24 cellular contexts compared by ENCODE assay signal in genomic region chr7:115005241-115005640, GRCh38.
DNase-seq lines count a peak whose midpoint lies in the region; ATAC-seq, FAIRE-seq and TF ChIP-seq lines count a peak whose summit lies in the region.
"Had no signal": no experiment of that assay in that cellular context is flagged by ENCODE, and none has a peak within 500 bp of the region (broad histone marks: within the 10 kb centered on the region; RNA-seq: fewer than 3 reads in every experiment).

No MANE protein-coding gene starts in this region.

- intact Hi-C loops in CD4-positive, alpha-beta memory T cell (cut with micrococcal nuclease): loop anchor here (5.0 kb wide), 1 partner anchor 138 kb away; no protein-coding TSS in a partner anchor
- intact Hi-C loops in mucosa of descending colon (cut with DNase I, micrococcal nuclease): no loop called here

- H3K27me3 ChIP-seq in CD4-positive, alpha-beta memory T cell (ENCODE audit: insufficient read depth, low read length): no peaks in the 10 kb centered on the region
- no peaks in the 10 kb centered on the region for H3K27me3 ChIP-seq in upper lobe of left lung
- H3K27me3 ChIP-seq: MG63, sigmoid colon had no signal

- no peak for TF ChIP-seq RAD21 in A549 (conservative IDR thresholded peaks at IDR 0.05 in 1 of 2, IDR thresholded peaks at IDR 0.05 in 1 of 2)

- H3K4me3 ChIP-seq in A549 (no peak overlapping the region), upper lobe of left lung (no peak overlapping the region), mucosa of descending colon (no peak overlapping the region)
- H3K4me3 ChIP-seq in CD4-positive, alpha-beta memory T cell (ENCODE audit: low read length in 2 of 2): no peak overlapping the region
- H3K4me3 ChIP-seq: K562, lower lobe of right lung, MG63, sigmoid colon had no signal

- no peaks in the 10 kb centered on the region for H3K9me3 ChIP-seq in A549
- no peaks in the 10 kb centered on the region for H3K9me3 ChIP-seq in CD4-positive, alpha-beta memory T cell (ENCODE audit: control insufficient read depth in 1 of 2, low read length in 2 of 2)
- H3K9me3 ChIP-seq in upper lobe of left lung: no peaks in the 10 kb centered on the region
- no peaks in the 10 kb centered on the region for H3K9me3 ChIP-seq in mucosa of descending colon
- H3K9me3 ChIP-seq: lower lobe of right lung, MG63, sigmoid colon had no signal

- peaks cover 78 to 95% (median 85%) of the 10 kb centered on the region in 4 donors for H3K4me1 Mint-ChIP-seq in CD4-positive, alpha-beta memory T cell

- POLR2A ChIA-PET in A549 (lab: Yijun Ruan, JAX): no interaction called here
- POLR2A ChIA-PET in CD4-positive, alpha-beta memory T cell (lab: Charles Lee; ENCODE audit: partially characterized antibody): interaction anchor here (0.7 kb wide), 1 partner anchor 17 kb away, joined by 3 read pairs; no protein-coding TSS in a partner anchor

- no peaks in the 10 kb centered on the region for H3K36me3 ChIP-seq in CD4-positive, alpha-beta memory T cell (ENCODE audit: insufficient read depth, low read length)
- H3K36me3 ChIP-seq in upper lobe of left lung (no peaks in the 10 kb centered on the region), mucosa of descending colon (ENCODE audit: low read depth) (no peaks in the 10 kb centered on the region)
- H3K36me3 ChIP-seq: lower lobe of right lung, MG63, sigmoid colon had no signal

- ATAC-seq in A549: no peak
- no peak for ATAC-seq in upper lobe of left lung (ENCODE audit: low FRiP score in 2 of 2)
- no peak for ATAC-seq in mucosa of descending colon
- ATAC-seq: activated CD8-positive, alpha-beta T cell treated with anti-CD3 and anti-CD28 coated beads, Interleukin-2, amount 10 ng/mL, durations not matched to agents 7 days and 5 days; K562; lower lobe of right lung had no signal

- DNase-seq in A549 (ENCODE audit: low read depth in 1 of 2, low spot score in 1 of 2) (no peak), NCI-H446 (lab: John Stamatoyannopoulos, UW) (peak; percentile 13 to 19), kidney glomerular epithelial cell (lab: John Stamatoyannopoulos, UW) (peak; percentile 11), NCI-H2196 treated with DMSO at 0.1 percent for 48 hours (lab: John Stamatoyannopoulos, UW; ENCODE audit: unreplicated experiment) (no peak), upper lobe of left lung (no peak), NCI-H2196 (lab: John Stamatoyannopoulos, UW; ENCODE audit: unreplicated experiment) (no peak), mucosa of descending colon (no peak)
- no peak for DNase-seq in CD4-positive, alpha-beta memory T cell
- DNase-seq: activated CD4-positive, CD25-positive, alpha-beta regulatory T cell; activated CD8-positive, alpha-beta T cell treated with anti-CD3 and anti-CD28 coated beads, Interleukin-2, amount 10 ng/mL, durations not matched to agents 7 days and 5 days; activated naive CD4-positive, alpha-beta T cell; activated T-cell treated with anti-CD3 and anti-CD28 coated beads, Interleukin-2, amount 50 U/mL, for 24 hours; anterior cingulate cortex; GDM1; lower lobe of right lung; MG63; NCI-H1436; SHP77; sigmoid colon; trophoblast cell had no signal

- no peaks in the 10 kb centered on the region for H3K9me3 Mint-ChIP-seq in CD4-positive, alpha-beta memory T cell
- H3K9me3 Mint-ChIP-seq: activated T-cell treated with anti-CD3 and anti-CD28 coated beads, Interleukin-2, amount 50 U/mL, for 24 hours; dendritic cell treated with granulocyte-macrophage colony-stimulating factor and Interleukin-4, amounts not matched to agents 40 ng/mL and 50 ng/mL, for 4 days had no signal

- H3K27ac Mint-ChIP-seq in CD4-positive, alpha-beta memory T cell: peak overlapping the region; percentile 65 to 96 (median 82)
- H3K27ac Mint-ChIP-seq: dendritic cell treated with granulocyte-macrophage colony-stimulating factor and Interleukin-4, amounts not matched to agents 40 ng/mL and 50 ng/mL, for 4 days had no signal

- H3K27ac ChIP-seq in A549 (peak overlapping the region in 1 of 2 experiments; percentile 3; a peak in 1 of 6 replicates), upper lobe of left lung (no peak overlapping the region)
- H3K27ac ChIP-seq in CD4-positive, alpha-beta memory T cell (ENCODE audit: low read depth, low read length): peak overlapping the region; percentile 11
- H3K27ac ChIP-seq: C4-2B, lower lobe of right lung, sigmoid colon had no signal

- peak overlapping the region; percentile 57; the same call in 2 of the 3 replicates for H3K4me2 ChIP-seq in A549

- WGBS in A549 (ENCODE audit: missing lambda C conversion rate): 86% methylated on average over 2 of the region's 2 CpGs
- WGBS in upper lobe of left lung, 2 donors: 84 to 90% methylated on average over 2 of the region's 2 CpGs

- FAIRE-seq in A549 (lab: Jason Lieb, UNC): no peak
- FAIRE-seq: GM18507, K562 had no signal

- peaks cover 61% of the 10 kb centered on the region for H3K4me1 ChIP-seq in A549
- H3K4me1 ChIP-seq in CD4-positive, alpha-beta memory T cell (ENCODE audit: insufficient read depth, low read length): peaks cover 97% of the 10 kb centered on the region
- H3K4me1 ChIP-seq in upper lobe of left lung: peaks cover 23 to 37% (median 33%) of the 10 kb centered on the region in 4 donors
- peaks cover 19% of the 10 kb centered on the region for H3K4me1 ChIP-seq in mucosa of descending colon (ENCODE audit: low read depth)

- H3K4me3 Mint-ChIP-seq in CD4-positive, alpha-beta memory T cell: peak overlapping the region in 5 of 8 donors; percentile 2 to 71 (median 53)
- H3K4me3 Mint-ChIP-seq: activated CD8-positive, alpha-beta T cell treated with anti-CD3 and anti-CD28 coated beads, Interleukin-2, amount 10 ng/mL, durations not matched to agents 7 days and 5 days; activated T-cell treated with anti-CD3 and anti-CD28 coated beads, Interleukin-2, amount 50 U/mL, for 24 hours; dendritic cell treated with granulocyte-macrophage colony-stimulating factor and Interleukin-4, amounts not matched to agents 40 ng/mL and 50 ng/mL, for 4 days had no signal

- TF ChIP-seq CTCF in A549 (IDR thresholded peaks at IDR 0.05) (no peak), upper lobe of left lung (IDR thresholded peaks at IDR 0.05) (no peak), mucosa of descending colon (IDR thresholded peaks at IDR 0.05) (no peak)

- H3K27me3 Mint-ChIP-seq in CD4-positive, alpha-beta memory T cell: no peaks in the 10 kb centered on the region
- H3K27me3 Mint-ChIP-seq: activated T-cell treated with anti-CD3 and anti-CD28 coated beads, Interleukin-2, amount 50 U/mL, for 24 hours; dendritic cell treated with granulocyte-macrophage colony-stimulating factor and Interleukin-4, amounts not matched to agents 40 ng/mL and 50 ng/mL, for 4 days had no signal

- TF ChIP-seq EP300 in A549 (IDR thresholded peaks at IDR 0.05) (no peak), upper lobe of left lung (IDR thresholded peaks at IDR 0.05) (no peak)

- H3K36me3 Mint-ChIP-seq in CD4-positive, alpha-beta memory T cell: peaks cover 44 to 48% of the 10 kb centered on the region in 2 donors

- no peak for TF ChIP-seq POLR2A in A549 (IDR thresholded peaks at IDR 0.05; ENCODE audit: low read length)
- no peak for TF ChIP-seq POLR2A in upper lobe of left lung (IDR thresholded peaks at IDR 0.05)

- CTCF ChIA-PET in A549 (lab: Yijun Ruan, JAX): no interaction called here
- CTCF ChIA-PET in CD4-positive, alpha-beta memory T cell (lab: Charles Lee; ENCODE audit: partially characterized antibody): no interaction called here

TF ChIP-seq in A549, 52 proteins besides CTCF, POLR2A, EP300 and RAD21:
- TF ChIP-seq RARB (CRISPR knock-in tag; IDR thresholded peaks at IDR 0.05) (no peak), FOXS1 (CRISPR knock-in tag; IDR thresholded peaks at IDR 0.05) (no peak), BCL3 (IDR thresholded peaks at IDR 0.05) (no peak), JUN (IDR thresholded peaks at IDR 0.05) (no peak), CHD4 (IDR thresholded peaks at IDR 0.05; ENCODE audit: borderline replicate concordance) (no peak), KDM5A (IDR thresholded peaks at IDR 0.05) (no peak), PBX3 (IDR thresholded peaks at IDR 0.05) (no peak), HEYL (CRISPR knock-in tag; IDR thresholded peaks at IDR 0.05) (no peak), SREBF2 (IDR thresholded peaks at IDR 0.05) (no peak), RNF2 (IDR thresholded peaks at IDR 0.05; ENCODE audit: borderline replicate concordance, low read depth) (no peak), CHD2 (IDR thresholded peaks at IDR 0.05; ENCODE audit: low read length, partially characterized antibody) (no peak), JUNB (IDR thresholded peaks at IDR 0.05) (no peak), TP53 (CRISPR knock-in tag; IDR thresholded peaks at IDR 0.05) (no peak), PHF8 (IDR thresholded peaks at IDR 0.05; ENCODE audit: borderline replicate concordance, low read depth) (no peak)

Comparison
In these comparisons a context has a peak if more than half of its experiments do, and no peak if none do; other contexts are left out.
1. DNase-seq: peak in NCI-H446 (2 of 2) and kidney glomerular epithelial cell (single experiment); none in A549 (0 of 2), CD4-positive, alpha-beta memory T cell (0 of 5), NCI-H2196 treated with DMSO at 0.1 percent for 48 hours (single experiment), upper lobe of left lung (0 of 2), NCI-H2196 (single experiment) and mucosa of descending colon (0 of 3).